24 cellular contexts compared by ENCODE assay signal in the genomic region with DNA sequence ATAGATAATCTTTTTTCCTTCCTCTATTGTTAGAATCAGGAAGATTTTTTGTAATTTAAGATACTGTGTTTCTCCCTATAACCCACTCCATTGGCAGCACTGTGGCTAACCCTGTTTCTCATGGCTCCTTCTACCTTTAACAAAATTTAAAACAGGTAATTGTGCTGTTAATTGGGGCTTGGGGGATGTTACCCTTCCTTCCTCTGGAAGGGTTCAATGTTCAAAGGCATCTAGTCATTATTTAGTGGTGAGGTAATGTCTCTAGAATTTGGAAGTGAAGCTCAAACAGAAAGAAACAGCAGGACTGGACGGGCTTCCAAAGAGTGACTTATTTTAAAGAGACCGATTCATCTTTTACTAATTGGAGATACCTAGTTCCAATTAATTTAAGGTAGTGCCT.
"Had no signal": no experiment of that assay in that cellular context is flagged by ENCODE, and none has a peak within 500 bp of the region (broad histone marks: within the 10 kb centered on the region; RNA-seq: fewer than 3 reads in every experiment).

No MANE protein-coding gene starts in this region.

- H2AFZ ChIP-seq: hepatocyte had no signal

- H3K27me3 ChIP-seq: dorsolateral prefrontal cortex, hepatocyte, sigmoid colon, stomach, thyroid gland, upper lobe of left lung, uterus had no signal

- H3K9me3 ChIP-seq: thyroid gland, uterus had no signal

- DNase-seq: cortex of kidney; dorsolateral prefrontal cortex; effector CD8-positive, alpha-beta T cell; foreskin melanocyte; head of caudate nucleus; immature natural killer cell; left cardiac atrium; left ventricle myocardium inferior; mesenchymal stem cell; naive B cell; nephron progenitor cell; posterior cingulate gyrus; sigmoid colon; stimulated activated CD4-positive, alpha-beta T cell treated with anti-CD3 and anti-CD28 coated beads, Interleukin-2, amount 100 ng/mL, for 24 hours; stimulated activated CD4-positive, alpha-beta T cell treated with anti-CD3 and anti-CD28 coated beads, Interleukin-4, amount 100 ng/mL, for 4 hours; stimulated activated naive B cell treated with anti-CD40 and anti-IgM and Interleukin-4, amounts not matched to agents 10 μg/mL and 1 μg/mL and 100 μg/mL, for 72 hours; stomach; substantia nigra; thyroid gland; upper lobe of left lung; uterus had no signal

- ATAC-seq: left cardiac atrium; stimulated activated naive B cell treated with anti-CD40 and anti-IgM and Interleukin-4, amounts not matched to agents 10 μg/mL and 1 μg/mL and 100 μg/mL, for 72 hours had no signal

- H3K4me3 ChIP-seq: dorsolateral prefrontal cortex, hepatocyte, left ventricle myocardium inferior, lung, sigmoid colon, skin epidermis, stomach, thyroid gland, upper lobe of left lung, uterus had no signal

- H3K27ac ChIP-seq: dorsolateral prefrontal cortex, hepatocyte, left ventricle myocardium inferior, sigmoid colon, skin epidermis, stomach, thyroid gland, upper lobe of left lung, uterus had no signal

- H3K36me3 ChIP-seq: left ventricle myocardium inferior, sigmoid colon, stomach, thyroid gland, upper lobe of left lung, uterus had no signal

- H3K4me2 ChIP-seq: hepatocyte had no signal

- H3K4me1 ChIP-seq: left ventricle myocardium inferior, sigmoid colon, stomach, thyroid gland, upper lobe of left lung, uterus had no signal

- H3K79me2 ChIP-seq: hepatocyte had no signal
